In the genomic region with DNA sequence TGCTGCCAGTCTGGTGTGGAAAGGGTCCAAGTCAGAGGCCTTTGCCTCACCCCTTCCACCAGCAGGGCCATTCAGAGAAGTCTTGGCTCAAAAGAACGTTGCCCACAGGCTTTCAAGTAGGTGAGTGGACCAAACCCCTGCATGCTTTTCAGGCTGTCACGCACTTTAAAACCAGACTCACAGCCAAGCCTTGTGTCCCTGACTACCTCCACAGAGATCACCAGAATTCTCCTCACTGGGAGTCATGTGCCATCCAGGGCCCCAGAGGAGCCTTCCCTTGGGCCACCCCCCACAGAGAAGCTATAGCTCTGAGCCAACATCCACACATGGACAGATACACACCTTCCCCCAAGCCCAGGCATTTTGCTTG, we compare ENCODE assay signal across 1 cellular context.
TF ChIP-seq lines count a peak whose summit lies in the region.

No MANE protein-coding gene starts in this region.

TF ChIP-seq in IMR-90, 13 proteins besides CTCF, POLR2A, EP300 and RAD21 (continued from another document):
- TF ChIP-seq SMC3 (IDR thresholded peaks at IDR 0.05; ENCODE audit: low read depth, low read length) = no peak
- no peak for TF ChIP-seq MAFK (IDR thresholded peaks at IDR 0.05; ENCODE audit: low read depth, low read length)
- TF ChIP-seq RFX5 (IDR thresholded peaks at IDR 0.05; ENCODE audit: low read depth, low read length) = no peak
- no peak for TF ChIP-seq MAZ (IDR thresholded peaks at IDR 0.05; ENCODE audit: borderline replicate concordance, low read depth, low read length)
- no peak for TF ChIP-seq FOS (IDR thresholded peaks at IDR 0.05; ENCODE audit: low read depth, low read length)
- TF ChIP-seq, protein P1, sequence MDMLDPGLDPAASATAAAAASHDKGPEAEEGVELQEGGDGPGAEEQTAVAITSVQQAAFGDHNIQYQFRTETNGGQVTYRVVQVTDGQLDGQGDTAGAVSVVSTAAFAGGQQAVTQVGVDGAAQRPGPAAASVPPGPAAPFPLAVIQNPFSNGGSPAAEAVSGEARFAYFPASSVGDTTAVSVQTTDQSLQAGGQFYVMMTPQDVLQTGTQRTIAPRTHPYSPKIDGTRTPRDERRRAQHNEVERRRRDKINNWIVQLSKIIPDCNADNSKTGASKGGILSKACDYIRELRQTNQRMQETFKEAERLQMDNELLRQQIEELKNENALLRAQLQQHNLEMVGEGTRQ (IDR thresholded peaks at IDR 0.05; ENCODE audit: low read depth, low read length) = no peak
- TF ChIP-seq BHLHE40 (IDR thresholded peaks at IDR 0.05; ENCODE audit: low read depth, low read length) = no peak
- no peak for TF ChIP-seq CHD1 (IDR thresholded peaks at IDR 0.05; ENCODE audit: low read depth, low read length)
- TF ChIP-seq, protein P2, sequence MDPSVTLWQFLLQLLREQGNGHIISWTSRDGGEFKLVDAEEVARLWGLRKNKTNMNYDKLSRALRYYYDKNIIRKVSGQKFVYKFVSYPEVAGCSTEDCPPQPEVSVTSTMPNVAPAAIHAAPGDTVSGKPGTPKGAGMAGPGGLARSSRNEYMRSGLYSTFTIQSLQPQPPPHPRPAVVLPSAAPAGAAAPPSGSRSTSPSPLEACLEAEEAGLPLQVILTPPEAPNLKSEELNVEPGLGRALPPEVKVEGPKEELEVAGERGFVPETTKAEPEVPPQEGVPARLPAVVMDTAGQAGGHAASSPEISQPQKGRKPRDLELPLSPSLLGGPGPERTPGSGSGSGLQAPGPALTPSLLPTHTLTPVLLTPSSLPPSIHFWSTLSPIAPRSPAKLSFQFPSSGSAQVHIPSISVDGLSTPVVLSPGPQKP (IDR thresholded peaks at IDR 0.05; ENCODE audit: borderline replicate concordance, low read depth, low read length) = no peak
- no peak for TF ChIP-seq RCOR1 (IDR thresholded peaks at IDR 0.05; ENCODE audit: insufficient replicate concordance, low read length)
- no peak for TF ChIP-seq CEBPB (IDR thresholded peaks at IDR 0.05; ENCODE audit: low read depth, low read length)
- TF ChIP-seq NFE2L2 (IDR thresholded peaks at IDR 0.05; ENCODE audit: low read depth, low read length) = no peak
TF ChIP-seq in IMR-90: peak in this region for 0.
